Comparison of ENCODE assay signal across 18 cellular contexts in the genomic region with DNA sequence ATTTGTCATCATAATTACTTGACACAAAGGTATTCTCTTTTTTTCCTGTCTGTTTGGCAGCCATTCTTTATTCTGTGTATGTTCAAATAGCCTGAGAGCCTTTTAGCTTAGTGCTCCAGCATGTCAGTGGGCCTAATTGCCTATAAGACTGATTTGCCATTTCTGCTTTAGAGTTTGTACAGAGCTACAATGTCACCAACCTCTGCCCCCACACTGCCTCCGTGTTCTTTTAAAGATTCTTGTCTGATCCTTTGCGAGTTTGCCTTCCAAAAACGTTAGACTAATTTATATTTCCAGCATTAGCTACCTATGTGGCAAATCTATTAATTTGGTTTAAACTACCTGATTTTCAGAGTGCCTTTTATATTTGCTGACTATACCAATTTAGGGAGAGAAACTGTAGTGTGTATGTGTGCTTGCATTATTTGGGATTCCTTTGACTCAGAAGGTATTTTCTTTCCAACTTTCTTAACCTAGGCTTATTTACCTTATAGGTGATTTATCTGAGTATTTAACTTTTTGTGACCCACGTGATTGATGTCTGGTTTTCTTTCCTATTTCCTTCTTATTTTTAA.
DNase-seq lines count a peak whose midpoint lies in the region; ATAC-seq and TF ChIP-seq lines count a peak whose summit lies in the region.
"Had no signal": no experiment of that assay in that cellular context is flagged by ENCODE, and none has a peak within 500 bp of the region (broad histone marks: within the 10 kb centered on the region; RNA-seq: fewer than 3 reads in every experiment).

No MANE protein-coding gene starts in this region.

- POLR2A ChIA-PET in CD8-positive, alpha-beta T cell (lab: Charles Lee) = no interaction called here

- H3K9me3 Mint-ChIP-seq in activated CD4-positive, alpha-beta T cell treated with anti-CD3 and anti-CD28 coated beads, Interleukin-2, amount 10 ng/mL, durations not matched to agents 24 days and 14 days = peaks cover 15% of the 10 kb centered on the region
- peaks cover 2% of the 10 kb centered on the region for H3K9me3 Mint-ChIP-seq in CD8-positive, alpha-beta T cell
- H3K9me3 Mint-ChIP-seq in activated T-helper 1 cell treated with anti-CD3 and anti-CD28 coated beads, Interleukin-12 subunit alpha, Interleukin-12 subunit beta, Interleukin-2, Interleukin-4 antibody, amounts not matched to agents 30 ng/mL and 10 ng/mL and 1 ng/mL, durations not matched to agents 14 hours and 24 hours and 36 hours = peaks cover 3% of the 10 kb centered on the region
- H3K9me3 Mint-ChIP-seq in memory B cell = peaks cover 1% of the 10 kb centered on the region

- peak overlapping the region; percentile 34 for H3K4me3 Mint-ChIP-seq in activated CD4-positive, alpha-beta T cell treated with anti-CD3 and anti-CD28 coated beads, Interleukin-2, amount 10 ng/mL, durations not matched to agents 24 days and 14 days
- no peak overlapping the region for H3K4me3 Mint-ChIP-seq in CD8-positive, alpha-beta T cell
- H3K4me3 Mint-ChIP-seq in activated T-helper 1 cell treated with anti-CD3 and anti-CD28 coated beads, Interleukin-12 subunit alpha, Interleukin-12 subunit beta, Interleukin-2, Interleukin-4 antibody, amounts not matched to agents 30 ng/mL and 10 ng/mL and 1 ng/mL, durations not matched to agents 14 hours and 24 hours and 36 hours = no peak overlapping the region
- H3K4me3 Mint-ChIP-seq in memory B cell = peak overlapping the region; percentile 18
- H3K4me3 Mint-ChIP-seq: CD14-positive monocyte had no signal

- no peak for DNase-seq in activated CD4-positive, alpha-beta T cell treated with anti-CD3 and anti-CD28 coated beads, Interleukin-2, amount 10 ng/mL, durations not matched to agents 24 days and 14 days
- DNase-seq in activated CD4-positive, alpha-beta T cell treated with anti-CD3 and anti-CD28 coated beads, Interleukin-2, amount 50 U/mL, for 48 hours = no peak
- DNase-seq in CD8-positive, alpha-beta T cell = no peak
- no peak for DNase-seq in activated T-helper 1 cell treated with anti-CD3 and anti-CD28 coated beads, Interleukin-12 subunit alpha, Interleukin-12 subunit beta, Interleukin-2, Interleukin-4 antibody, amounts not matched to agents 30 ng/mL and 10 ng/mL and 1 ng/mL, durations not matched to agents 14 hours and 24 hours and 36 hours (ENCODE audit: low spot score)
- DNase-seq in memory B cell (ENCODE audit: low spot score in 2 of 2) (no peak), NCI-H2227 treated with DMSO at 0.1 percent for 48 hours (lab: John Stamatoyannopoulos, UW) (no peak)
- no peak for DNase-seq in stimulated activated naive CD4-positive, alpha-beta T cell treated with Interleukin-2 at 50 U/mL for 16 hours (lab: John Stamatoyannopoulos, UW)
- DNase-seq: ACHN; left ventricle myocardium superior; NCI-H187; NCI-H446; right cardiac atrium; stimulated activated naive CD4-positive, alpha-beta T cell; upper lobe of left lung had no signal

- no peak for ATAC-seq in CD8-positive, alpha-beta T cell
- no peak for ATAC-seq in memory B cell (ENCODE audit: low read depth)
- no peak for ATAC-seq in HG03378 (IDR thresholded peaks at IDR 0.05; ENCODE audit: unreplicated experiment)
- ATAC-seq: left ventricle myocardium superior, right cardiac atrium, Right ventricle myocardium inferior had no signal

- H3K36me3 ChIP-seq in CD8-positive, alpha-beta T cell (ENCODE audit: insufficient read depth, low read length) = no peaks in the 10 kb centered on the region
- H3K36me3 ChIP-seq: esophagus muscularis mucosa, upper lobe of left lung had no signal

- no peak for TF ChIP-seq CTCF in CD8-positive, alpha-beta T cell (IDR thresholded peaks at IDR 0.05)

- H3K4me1 Mint-ChIP-seq in activated CD4-positive, alpha-beta T cell treated with anti-CD3 and anti-CD28 coated beads, Interleukin-2, amount 10 ng/mL, durations not matched to agents 24 days and 14 days = peaks cover 34% of the 10 kb centered on the region
- H3K4me1 Mint-ChIP-seq in CD8-positive, alpha-beta T cell (ENCODE audit: low read depth) = peaks cover 58% of the 10 kb centered on the region
- H3K4me1 Mint-ChIP-seq in activated T-helper 1 cell treated with anti-CD3 and anti-CD28 coated beads, Interleukin-12 subunit alpha, Interleukin-12 subunit beta, Interleukin-2, Interleukin-4 antibody, amounts not matched to agents 30 ng/mL and 10 ng/mL and 1 ng/mL, durations not matched to agents 14 hours and 24 hours and 36 hours (ENCODE audit: low read depth) = peaks cover 38% of the 10 kb centered on the region
- H3K4me1 Mint-ChIP-seq in memory B cell = peaks cover 29% of the 10 kb centered on the region

- H3K27ac ChIP-seq in CD8-positive, alpha-beta T cell (ENCODE audit: low read depth, low read length) = no peak overlapping the region
- H3K27ac ChIP-seq: esophagus muscularis mucosa, upper lobe of left lung had no signal

- intact Hi-C loops in activated CD4-positive, alpha-beta T cell treated with anti-CD3 and anti-CD28 coated beads, Interleukin-2, amount 10 ng/mL, durations not matched to agents 24 days and 14 days (cut with micrococcal nuclease) = no loop called here
- intact Hi-C loops in CD8-positive, alpha-beta T cell (cut with DNase I, micrococcal nuclease) = loop anchor here in 1 of 2 experiments (2.0 to 5.0 kb wide), 3 partner anchors 13 to 42 kb away; no protein-coding TSS in a partner anchor
- intact Hi-C loops in activated T-helper 1 cell treated with anti-CD3 and anti-CD28 coated beads, Interleukin-12 subunit alpha, Interleukin-12 subunit beta, Interleukin-2, Interleukin-4 antibody, amounts not matched to agents 30 ng/mL and 10 ng/mL and 1 ng/mL, durations not matched to agents 14 hours and 24 hours and 36 hours (cut with micrococcal nuclease) = no loop called here

- H3K36me3 Mint-ChIP-seq in activated CD4-positive, alpha-beta T cell treated with anti-CD3 and anti-CD28 coated beads, Interleukin-2, amount 10 ng/mL, durations not matched to agents 24 days and 14 days (ENCODE audit: low read depth) = peaks cover 18% of the 10 kb centered on the region
- H3K36me3 Mint-ChIP-seq in CD8-positive, alpha-beta T cell = peaks cover 17% of the 10 kb centered on the region
- H3K36me3 Mint-ChIP-seq in activated T-helper 1 cell treated with anti-CD3 and anti-CD28 coated beads, Interleukin-12 subunit alpha, Interleukin-12 subunit beta, Interleukin-2, Interleukin-4 antibody, amounts not matched to agents 30 ng/mL and 10 ng/mL and 1 ng/mL, durations not matched to agents 14 hours and 24 hours and 36 hours (ENCODE audit: low read depth) = peaks cover 3% of the 10 kb centered on the region
- H3K36me3 Mint-ChIP-seq in memory B cell = peaks cover 20% of the 10 kb centered on the region

- no peaks in the 10 kb centered on the region for H3K27me3 Mint-ChIP-seq in activated CD4-positive, alpha-beta T cell treated with anti-CD3 and anti-CD28 coated beads, Interleukin-2, amount 10 ng/mL, durations not matched to agents 24 days and 14 days
- H3K27me3 Mint-ChIP-seq in CD8-positive, alpha-beta T cell (ENCODE audit: low read depth) = no peaks in the 10 kb centered on the region
- no peaks in the 10 kb centered on the region for H3K27me3 Mint-ChIP-seq in activated T-helper 1 cell treated with anti-CD3 and anti-CD28 coated beads, Interleukin-12 subunit alpha, Interleukin-12 subunit beta, Interleukin-2, Interleukin-4 antibody, amounts not matched to agents 30 ng/mL and 10 ng/mL and 1 ng/mL, durations not matched to agents 14 hours and 24 hours and 36 hours (ENCODE audit: insufficient read depth)
- no peaks in the 10 kb centered on the region for H3K27me3 Mint-ChIP-seq in memory B cell

- H3K4me1 ChIP-seq in CD8-positive, alpha-beta T cell (ENCODE audit: insufficient read depth, low read length) = peaks cover 21% of the 10 kb centered on the region
- H3K4me1 ChIP-seq: esophagus muscularis mucosa, upper lobe of left lung had no signal

- no peaks in the 10 kb centered on the region for H3K27me3 ChIP-seq in CD8-positive, alpha-beta T cell (ENCODE audit: insufficient read depth, low read length)
- H3K27me3 ChIP-seq: esophagus muscularis mucosa, upper lobe of left lung had no signal

- H3K27ac Mint-ChIP-seq in activated CD4-positive, alpha-beta T cell treated with anti-CD3 and anti-CD28 coated beads, Interleukin-2, amount 10 ng/mL, durations not matched to agents 24 days and 14 days = peak overlapping the region; percentile 81
- H3K27ac Mint-ChIP-seq in CD8-positive, alpha-beta T cell = peak overlapping the region; percentile 64
- H3K27ac Mint-ChIP-seq in activated T-helper 1 cell treated with anti-CD3 and anti-CD28 coated beads, Interleukin-12 subunit alpha, Interleukin-12 subunit beta, Interleukin-2, Interleukin-4 antibody, amounts not matched to agents 30 ng/mL and 10 ng/mL and 1 ng/mL, durations not matched to agents 14 hours and 24 hours and 36 hours = peak overlapping the region; percentile 40
- peak overlapping the region; percentile 52 for H3K27ac Mint-ChIP-seq in memory B cell

- H3K4me3 ChIP-seq in CD8-positive, alpha-beta T cell (ENCODE audit: low read depth, low read length) = no peak overlapping the region
- H3K4me3 ChIP-seq: esophagus muscularis mucosa, upper lobe of left lung had no signal

- CTCF ChIA-PET in CD8-positive, alpha-beta T cell (lab: Charles Lee) = no interaction called here

- H3K9me3 ChIP-seq in CD8-positive, alpha-beta T cell (ENCODE audit: low read length) = no peaks in the 10 kb centered on the region
- H3K9me3 ChIP-seq: esophagus muscularis mucosa, upper lobe of left lung had no signal

Comparison
In these comparisons a context has a peak if more than half of its experiments do, and no peak if none do; other contexts are left out.
1. H3K4me3 Mint-ChIP-seq: peak in activated CD4-positive, alpha-beta T cell treated with anti-CD3 and anti-CD28 coated beads, Interleukin-2, amount 10 ng/mL, durations not matched to agents 24 days and 14 days (single experiment) and memory B cell (single experiment); none in CD8-positive, alpha-beta T cell (single experiment) and activated T-helper 1 cell treated with anti-CD3 and anti-CD28 coated beads, Interleukin-12 subunit alpha, Interleukin-12 subunit beta, Interleukin-2, Interleukin-4 antibody, amounts not matched to agents 30 ng/mL and 10 ng/mL and 1 ng/mL, durations not matched to agents 14 hours and 24 hours and 36 hours (single experiment).
2. Peak in every context shown above with its lines, with median percentiles within 50 percentile points of each other: H3K27ac Mint-ChIP-seq.